11 cellular contexts compared by ENCODE assay signal in genomic region chr9:134956387-134956786, GRCh38. TPM values are rescaled to one million over a fixed set of nuclear protein-coding genes. Genes with fewer than 3 reads are reported as not detected.
"Had no signal": no experiment of that assay in that cellular context is flagged by ENCODE, and none has a peak within 500 bp of the region (broad histone marks: within the 10 kb centered on the region; RNA-seq: fewer than 3 reads in every experiment).

No MANE protein-coding gene starts in this region.

RNA-seq across cellular contexts. Expression of gene FCN1, which starts 38.7 kb away (rescaled TPM):
- total RNA-seq: activated CD4-positive, alpha-beta memory T cell treated with anti-CD3 and anti-CD28 coated beads for 36 hours; activated CD4-positive, alpha-beta T cell treated with anti-CD3 and anti-CD28 coated beads, Interleukin-2, amount 10 ng/mL, durations not matched to agents 24 days and 14 days; activated CD8-positive, alpha-beta memory T cell treated with anti-CD3 and anti-CD28 coated beads for 36 hours; activated CD8-positive, alpha-beta T cell treated with anti-CD3 and anti-CD28 coated beads for 36 hours; activated naive CD4-positive, alpha-beta T cell treated with anti-CD3 and anti-CD28 coated beads for 36 hours; activated naive CD4-positive, alpha-beta T cell treated with anti-CD3 and anti-CD28 coated beads, Interleukin-2, amount 50 U/mL, for 72 hours; activated naive CD8-positive, alpha-beta T cell treated with anti-CD3 and anti-CD28 coated beads for 36 hours; activated T-cell treated with anti-CD3 and anti-CD28 coated beads, Interleukin-2, amount 50 U/mL, for 4 hours; activated T-cell treated with anti-CD3 and anti-CD28 coated beads, Interleukin-2, amount 50 U/mL, for 72 hours; activated T-helper 1 cell treated with anti-CD3 and anti-CD28 coated beads, Interleukin-12 subunit alpha, Interleukin-12 subunit beta, Interleukin-2, Interleukin-4 antibody, amounts not matched to agents 30 ng/mL and 10 ng/mL and 1 ng/mL, durations not matched to agents 14 hours and 24 hours and 36 hours; activated T-helper 17 cell treated with anti-CD3 and anti-CD28 coated beads, Interleukin-2, amount 50 U/mL, for 72 hours had no signal
